ENCODE assay signal across 18 cellular contexts in the genomic region with DNA sequence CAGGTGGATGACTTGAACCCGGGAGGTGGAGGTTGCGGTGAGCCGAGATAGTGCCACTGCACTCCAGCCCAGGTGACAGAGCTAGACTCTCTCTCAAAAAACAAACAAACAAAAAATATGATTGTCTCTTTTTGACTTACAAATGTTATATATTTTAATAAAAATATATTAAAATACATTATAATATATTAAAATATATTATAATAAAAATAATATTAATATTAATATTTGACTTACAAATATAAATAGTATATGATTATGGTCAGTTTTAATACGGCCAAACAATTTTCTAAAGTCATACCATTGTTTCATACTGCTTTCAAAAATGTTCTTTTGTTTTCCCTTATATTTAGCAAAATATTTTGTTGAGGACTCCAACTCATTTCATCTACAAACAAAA. TPM values are rescaled to one million over a fixed set of nuclear protein-coding genes. Genes with fewer than 3 reads are reported as not detected.
DNase-seq lines count a peak whose midpoint lies in the region; ATAC-seq, FAIRE-seq and TF ChIP-seq lines count a peak whose summit lies in the region.
"Had no signal": no experiment of that assay in that cellular context is flagged by ENCODE, and none has a peak within 500 bp of the region (broad histone marks: within the 10 kb centered on the region; RNA-seq: fewer than 3 reads in every experiment).

No MANE protein-coding gene starts in this region.

- no peak overlapping the region for H3K9ac ChIP-seq in SU-DHL-6 (ENCODE audit: low read length)
- H3K9ac ChIP-seq: BLaER1 treated with 17β-estradiol and CSF1 and Interleukin-3, amounts not matched to agents 10 nM and 100 nM; GM23248 had no signal

- H3K36me3 ChIP-seq in DOHH2 (ENCODE audit: control insufficient read depth, low read length) (no peaks in the 10 kb centered on the region), SU-DHL-6 (ENCODE audit: low read length) (no peaks in the 10 kb centered on the region), thyroid gland (no peaks in the 10 kb centered on the region)
- H3K36me3 ChIP-seq: BLaER1 treated with 17β-estradiol and CSF1 and Interleukin-3, amounts not matched to agents 10 nM and 100 nM; HAP-1 had no signal

- TF ChIP-seq POLR2A in thyroid gland (IDR thresholded peaks at IDR 0.05): no peak

- H3K27ac ChIP-seq in DOHH2 (ENCODE audit: low read depth, low read length) (peak overlapping the region; percentile 98), SU-DHL-6 (ENCODE audit: low read depth, low read length) (peak overlapping the region; percentile 92), thyroid gland (no peak overlapping the region)
- H3K27ac ChIP-seq: BLaER1 treated with 17β-estradiol and CSF1 and Interleukin-3, amounts not matched to agents 10 nM and 100 nM; GM23248 had no signal

- no peak for ATAC-seq in GM18867 (IDR thresholded peaks at IDR 0.05; ENCODE audit: unreplicated experiment)

- no peak overlapping the region for H2AFZ ChIP-seq in SU-DHL-6 (ENCODE audit: low read depth, low read length, severe bottlenecking)
- H2AFZ ChIP-seq: GM23248 had no signal

- H3K4me2 ChIP-seq in DOHH2 (ENCODE audit: low read length): peak overlapping the region; percentile 98; the same call in 1 of the 2 replicates
- H3K4me2 ChIP-seq in SU-DHL-6 (ENCODE audit: low read depth, low read length, poor library complexity, severe bottlenecking): no peak overlapping the region

- no peaks in the 10 kb centered on the region for H3K9me3 ChIP-seq in DOHH2 (ENCODE audit: control insufficient read depth, insufficient read depth, low read length)
- H3K9me3 ChIP-seq in SU-DHL-6 (ENCODE audit: insufficient read depth, low read length): no peaks in the 10 kb centered on the region
- H3K9me3 ChIP-seq in thyroid gland: no peaks in the 10 kb centered on the region
- H3K9me3 ChIP-seq: BLaER1 treated with 17β-estradiol and CSF1 and Interleukin-3, amounts not matched to agents 10 nM and 100 nM; HAP-1 had no signal

- H3K79me2 ChIP-seq in DOHH2 (ENCODE audit: control insufficient read depth, low read length) (0 out of 2 replicates have a peak, but pooled peaks cover 4% of the 10 kb centered on the region), SU-DHL-6 (ENCODE audit: insufficient read depth, low read length) (no peaks in the 10 kb centered on the region)

- FAIRE-seq in colon (lab: Jason Lieb, UNC): peak; percentile 14

- intact Hi-C loops in thyroid gland (cut with DNase I): no loop called here

- no peak for TF ChIP-seq CTCF in DOHH2 (IDR thresholded peaks at IDR 0.05; ENCODE audit: low read depth, low read length, poor library complexity, severe bottlenecking)
- TF ChIP-seq CTCF in SU-DHL-6 (IDR thresholded peaks at IDR 0.05; ENCODE audit: insufficient read depth, low read length, poor library complexity, severe bottlenecking): no peak
- TF ChIP-seq CTCF in thyroid gland (IDR thresholded peaks at IDR 0.05): no peak

- H4K20me1 ChIP-seq in DOHH2 (ENCODE audit: control insufficient read depth, insufficient read depth, low read depth, low read length) (no peaks in the 10 kb centered on the region), SU-DHL-6 (ENCODE audit: low read depth, low read length) (no peaks in the 10 kb centered on the region)
- H4K20me1 ChIP-seq: BLaER1 treated with 17β-estradiol and CSF1 and Interleukin-3, amounts not matched to agents 10 nM and 100 nM had no signal

- H3K4me1 ChIP-seq in DOHH2 (ENCODE audit: control insufficient read depth, low read length) (peaks cover 65% of the 10 kb centered on the region), thyroid gland (peaks cover 0 to 3% of the 10 kb centered on the region in 2 donors)

- H3F3A ChIP-seq in DOHH2 (ENCODE audit: control insufficient read depth, insufficient read depth) (peaks cover 38% of the 10 kb centered on the region), SU-DHL-6 (ENCODE audit: insufficient read depth) (peaks cover 40% of the 10 kb centered on the region)

- H3K27me3 ChIP-seq in DOHH2 (ENCODE audit: control insufficient read depth, low read length): no peaks in the 10 kb centered on the region
- no peaks in the 10 kb centered on the region for H3K27me3 ChIP-seq in SU-DHL-6 (ENCODE audit: low read length)
- H3K27me3 ChIP-seq in thyroid gland: no peaks in the 10 kb centered on the region
- H3K27me3 ChIP-seq: BLaER1 treated with 17β-estradiol and CSF1 and Interleukin-3, amounts not matched to agents 10 nM and 100 nM had no signal

- H3K4me3 ChIP-seq in DOHH2 (ENCODE audit: low read length) (no peak overlapping the region), SU-DHL-6 (ENCODE audit: insufficient read depth, low read length, poor library complexity, severe bottlenecking) (no peak overlapping the region), thyroid gland (replicated peaks in 1 of 3) (no peak overlapping the region)
- H3K4me3 ChIP-seq: BLaER1 treated with 17β-estradiol and CSF1 and Interleukin-3, amounts not matched to agents 10 nM and 100 nM; GM23248; HAP-1 had no signal

- 94 to 95% methylated on average over 4 of the region's 4 CpGs for WGBS in thyroid gland, 2 donors

- H3K9me2 ChIP-seq in DOHH2 (replicated peaks; ENCODE audit: control insufficient read depth, low read length): no peaks in the 10 kb centered on the region
- no peaks in the 10 kb centered on the region for H3K9me2 ChIP-seq in SU-DHL-6 (replicated peaks; ENCODE audit: insufficient read depth, low read length)

- no peak for DNase-seq in GF-D8 (lab: John Stamatoyannopoulos, UW)
- DNase-seq in activated CD8-positive, alpha-beta memory T cell treated with anti-CD3 and anti-CD28 coated beads for 24 hours: no peak
- no peak for DNase-seq in thyroid gland
- DNase-seq: CD4-positive, CD25-positive, alpha-beta regulatory T cell; CD8-positive, alpha-beta memory T cell; COR-L47; DMS 273 treated with DMSO at 0.1 percent for 48 hours; DMS53; DND-41; GDM1; GM23248; KG1 had no signal

RNA-seq across cellular contexts. Expression of a gene that starts 27.2 kb away (rescaled TPM):
- 100 to 1,000 TPM; 110 to 178 (median 142) TPM for total RNA-seq in thyroid gland

Comparison
In these comparisons a context has a peak if more than half of its experiments do, and no peak if none do; other contexts are left out.
1. H3K27ac ChIP-seq: peak in DOHH2 (single experiment) and SU-DHL-6 (single experiment); none in thyroid gland (0 of 3).